In genomic region chr16:48450367-48450766, GRCh38 we compare ENCODE assay signal across 17 cellular contexts.
"Had no signal": no experiment of that assay in that cellular context is flagged by ENCODE, and none has a peak within 500 bp of the region (broad histone marks: within the 10 kb centered on the region; RNA-seq: fewer than 3 reads in every experiment).

No MANE protein-coding gene starts in this region.

- DNase-seq: effector memory CD8-positive, alpha-beta T cell; glutamatergic neuron; left colon; left ventricle myocardium superior; mesendoderm; naive B cell; occipital lobe; pancreas; right cardiac atrium; stimulated activated CD4-positive, alpha-beta T cell treated with anti-CD3 and anti-CD28 coated beads, Interleukin-2, amount 100 ng/mL, for 48 hours; stimulated activated naive CD4-positive, alpha-beta T cell treated with Interleukin-2 at 50 U/mL for 16 hours; uterus had no signal

- H3K4me1 ChIP-seq: pancreas, uterus had no signal

- H3K36me3 ChIP-seq: esophagus muscularis mucosa, gastroesophageal sphincter, pancreas, uterus had no signal

- H3K4me2 ChIP-seq: smooth muscle cell had no signal

- H3K27me3 ChIP-seq: esophagus muscularis mucosa, gastroesophageal sphincter, pancreas, uterus had no signal

- H3K9me3 ChIP-seq: esophagus muscularis mucosa, gastroesophageal sphincter, pancreas, uterus had no signal

- H3K4me3 ChIP-seq: esophagus muscularis mucosa, gastroesophageal sphincter, lung, pancreas, smooth muscle cell, uterus had no signal

- H3K27ac ChIP-seq: epithelial cell of prostate, esophagus muscularis mucosa, gastroesophageal sphincter, pancreas, uterus had no signal

- ATAC-seq: effector memory CD8-positive, alpha-beta T cell; gastroesophageal sphincter; left colon; left ventricle myocardium superior; pancreas; right cardiac atrium had no signal
